8 cellular contexts compared by ENCODE assay signal in genomic region chr3:53102601-53103147, GRCh38. TPM values are rescaled to one million over a fixed set of nuclear protein-coding genes. Genes with fewer than 3 reads are reported as not detected.
DNase-seq lines count a peak whose midpoint lies in the region; ATAC-seq lines count a peak whose summit lies in the region.

No MANE protein-coding gene starts in this region.

- 93% methylated on average over 6 of the region's 6 CpGs for WGBS in mesenchymal stem cell

- no peak overlapping the region for H2BK5ac ChIP-seq in mesenchymal stem cell (ENCODE audit: low read depth, low read length, poor library complexity, severe bottlenecking)

- H2BK12ac ChIP-seq in mesenchymal stem cell (ENCODE audit: low read length in 2 of 2) = no peak overlapping the region

- no peaks in the 10 kb centered on the region for H3K9me3 ChIP-seq in mesenchymal stem cell (ENCODE audit: control insufficient read depth, low read length)

- no peak overlapping the region for H4K91ac ChIP-seq in mesenchymal stem cell (ENCODE audit: low read length)

- peaks cover 23 to 71% of the 10 kb centered on the region in 2 experiments for H3K36me3 ChIP-seq in mesenchymal stem cell (ENCODE audit: control insufficient read depth in 1 of 2, insufficient read depth in 2 of 2, low read depth in 1 of 2, low read length in 2 of 2)

- H3K79me1 ChIP-seq in mesenchymal stem cell (replicated peaks; ENCODE audit: low read length, poor library complexity, severe bottlenecking) = peaks cover 5% of the 10 kb centered on the region

- no peak overlapping the region for H4K8ac ChIP-seq in mesenchymal stem cell (ENCODE audit: low read length)

- no peak overlapping the region for H2BK15ac ChIP-seq in mesenchymal stem cell (ENCODE audit: low read depth, poor library complexity, severe bottlenecking)

- H3K4ac ChIP-seq in mesenchymal stem cell (ENCODE audit: low read depth in 1 of 2, low read length in 2 of 2) = no peak overlapping the region

- no peak overlapping the region for H2BK120ac ChIP-seq in mesenchymal stem cell (ENCODE audit: low read depth, low read length)

- ATAC-seq in HG02798 (IDR thresholded peaks at IDR 0.05; ENCODE audit: poor library complexity, unreplicated experiment) = peak; percentile 87

- no peak overlapping the region for H3K23ac ChIP-seq in mesenchymal stem cell (ENCODE audit: low read length in 2 of 2)

- no peak overlapping the region for H2AK5ac ChIP-seq in mesenchymal stem cell (ENCODE audit: low read length, severe bottlenecking)

- H3K18ac ChIP-seq in mesenchymal stem cell (ENCODE audit: low read depth in 1 of 2, low read length in 2 of 2) = no peak overlapping the region

- DNase-seq in NK-92 treated with Interleukin-12 subunit alpha and Interleukin-12 subunit beta, amount 100 ng/mL, for 24 hours (lab: John Stamatoyannopoulos, UW) = peak; percentile 40
- no peak for DNase-seq in NK-92 (lab: John Stamatoyannopoulos, UW; ENCODE audit: unreplicated experiment)
- DNase-seq in RPMI7951 (ENCODE audit: low read depth) = peak; percentile 25
- no peak for DNase-seq in mesenchymal stem cell
- DNase-seq in substantia nigra (lab: John Stamatoyannopoulos, UW) = no peak
- DNase-seq in cerebellar cortex (ENCODE audit: low spot score) = no peak
- DNase-seq in iPS-NIHi7 (ENCODE audit: extremely low spot score) = no peak

- no peak overlapping the region for H3K14ac ChIP-seq in mesenchymal stem cell (ENCODE audit: low read length in 2 of 2)

- H3K4me1 ChIP-seq in mesenchymal stem cell (ENCODE audit: control insufficient read depth, insufficient read depth, low read depth, low read length) = peaks cover 18% of the 10 kb centered on the region

- no peak overlapping the region for H3K9ac ChIP-seq in mesenchymal stem cell (ENCODE audit: low read length)

- peak overlapping the region; percentile 8 for H3K4me2 ChIP-seq in mesenchymal stem cell (ENCODE audit: low read length, poor library complexity, severe bottlenecking)

- H3K27me3 ChIP-seq in mesenchymal stem cell (ENCODE audit: control insufficient read depth in 1 of 2, insufficient read depth in 1 of 2, low read length in 2 of 2) = no peaks in the 10 kb centered on the region

- H3K27ac ChIP-seq in mesenchymal stem cell (ENCODE audit: low read length, poor library complexity, severe bottlenecking) = peak overlapping the region; percentile 10
- H3K27ac ChIP-seq in substantia nigra (ENCODE audit: low read depth, low read length, poor library complexity, severe bottlenecking) = no peak overlapping the region

- no peak overlapping the region for H3K4me3 ChIP-seq in mesenchymal stem cell (ENCODE audit: insufficient read depth in 1 of 2, low read depth in 1 of 2, low read length in 2 of 2)

- no peak overlapping the region for H2AFZ ChIP-seq in mesenchymal stem cell (ENCODE audit: low read depth, low read length)

RNA-seq across cellular contexts. Expression of gene RFT1, which starts 27.6 kb away (rescaled TPM):
- 15.7 and 19.6 TPM in 2 replicates for total RNA-seq in RPMI7951 (2014; rRNA removed; shearing (Covaris generic))
- polyA plus RNA-seq in mesenchymal stem cell (2013, experiment 1 of 2) = 10.1 TPM
- polyA plus RNA-seq in mesenchymal stem cell (2013, experiment 2 of 2) = 10.0 TPM

RNA-seq across cellular contexts. Expression of gene SFMBT1, which starts 56.8 kb away (rescaled TPM):
- total RNA-seq in RPMI7951 (2014; rRNA removed; shearing (Covaris generic)) = 9.3 and 15.6 TPM in 2 replicates
- polyA plus RNA-seq in mesenchymal stem cell (2013, experiment 1 of 2) = 1.2 TPM
- polyA plus RNA-seq in mesenchymal stem cell (2013, experiment 2 of 2) = 1.1 TPM

RNA-seq across cellular contexts. Expression of gene PRKCD, which starts 58.3 kb away (rescaled TPM):
- total RNA-seq in RPMI7951 (2014; rRNA removed; shearing (Covaris generic)) = 4.3 and 5.0 TPM in 2 replicates
- 16.8 TPM for polyA plus RNA-seq in mesenchymal stem cell (2013, experiment 1 of 2)
- 15.8 TPM for polyA plus RNA-seq in mesenchymal stem cell (2013, experiment 2 of 2)

Comparison
In these comparisons a context has a peak if more than half of its experiments do, and no peak if none do; other contexts are left out.
1. DNase-seq: peak in NK-92 treated with Interleukin-12 subunit alpha and Interleukin-12 subunit beta, amount 100 ng/mL, for 24 hours (single experiment) and RPMI7951 (single experiment); none in NK-92 (single experiment), mesenchymal stem cell (single experiment), substantia nigra (0 of 49), cerebellar cortex (single experiment) and iPS-NIHi7 (single experiment).